8 cellular contexts compared by ENCODE assay signal in the genomic region with DNA sequence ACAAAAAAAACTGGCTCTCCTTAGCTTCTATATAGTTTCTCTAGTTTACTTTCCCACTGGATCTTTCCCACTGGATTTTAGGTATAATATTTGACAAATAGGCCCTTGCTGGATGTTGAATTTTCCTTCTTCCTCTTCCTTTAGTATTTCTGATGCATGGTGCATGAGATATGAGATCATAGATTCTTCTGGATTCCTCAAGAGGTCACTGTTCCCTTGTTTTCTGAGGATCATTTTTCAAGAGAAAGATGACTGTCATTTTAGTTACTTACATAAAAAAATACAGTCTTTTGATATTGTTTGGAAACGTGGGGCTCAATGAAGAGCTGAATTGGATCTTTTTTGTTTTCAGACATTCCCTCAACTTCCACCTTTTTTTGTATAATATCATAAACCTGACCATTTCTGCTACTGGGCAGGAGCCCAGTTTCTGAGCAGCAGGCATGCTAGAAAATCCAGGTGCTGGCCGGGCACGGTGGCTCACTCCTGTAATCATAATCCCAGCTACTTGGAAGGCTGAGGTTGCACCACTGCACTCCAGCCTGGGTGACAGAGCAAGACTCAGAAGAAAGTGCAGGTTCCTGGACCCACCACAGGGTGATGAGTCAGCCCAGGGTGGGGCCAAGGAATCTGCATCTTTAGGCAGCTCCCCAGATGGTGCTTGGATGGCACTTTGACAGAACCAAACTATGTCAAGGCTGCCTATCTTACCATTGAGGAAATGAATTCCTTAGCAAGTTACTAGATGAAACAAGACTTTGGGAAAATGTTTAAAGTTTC.
DNase-seq lines count a peak whose midpoint lies in the region; ATAC-seq, FAIRE-seq and TF ChIP-seq lines count a peak whose summit lies in the region.

No MANE protein-coding gene starts in this region.

- H3K4me1 ChIP-seq in OCI-LY1 (ENCODE audit: insufficient read depth, low read length, severe bottlenecking): no peaks in the 10 kb centered on the region
- no peaks in the 10 kb centered on the region for H3K4me1 ChIP-seq in pancreas

- no peaks in the 10 kb centered on the region for H3K4me1 Mint-ChIP-seq in effector memory CD8-positive, alpha-beta T cell (ENCODE audit: low read depth in 2 of 2)

- H3F3A ChIP-seq in OCI-LY1 (ENCODE audit: insufficient read depth, low read length): no peaks in the 10 kb centered on the region

- TF ChIP-seq CTCF in OCI-LY1 (IDR thresholded peaks at IDR 0.05; ENCODE audit: low read length) (peak; percentile 16; the same call in 1 of the 2 replicates), epithelial cell of esophagus (IDR thresholded peaks at IDR 0.05; ENCODE audit: insufficient read depth, low read depth, low read length, missing control alignments) (peak; percentile 55), pancreas (IDR thresholded peaks at IDR 0.05) (peak in 3 of 4 donors; percentile 39 to 52 (median 50))

- peak in 3 of 4 donors; percentile 78 to 85 (median 83) for ATAC-seq in pancreas
- no peak for ATAC-seq in HG03469 (IDR thresholded peaks at IDR 0.05; ENCODE audit: unreplicated experiment)
- no peak for ATAC-seq in HG02623 (IDR thresholded peaks at IDR 0.05; ENCODE audit: unreplicated experiment)
- ATAC-seq in effector memory CD8-positive, alpha-beta T cell (replicated peaks): no peak

- DNase-seq in AG20443 (ENCODE audit: low spot score) (peak; percentile 66), H4 (ENCODE audit: low spot score) (peak; percentile 66), epithelial cell of esophagus (ENCODE audit: low read depth) (peak; percentile 72), pancreas (peak in 1 of 6 donors; percentile 12)
- no peak for DNase-seq in effector memory CD8-positive, alpha-beta T cell

- H3K27me3 Mint-ChIP-seq in effector memory CD8-positive, alpha-beta T cell: no peaks in the 10 kb centered on the region

- WGBS in pancreas, 2 donors: 15 to 16% methylated on average over 3 of the region's 3 CpGs

- peaks cover 100% of the 10 kb centered on the region for H3K36me3 ChIP-seq in OCI-LY1 (ENCODE audit: insufficient read depth, low read length)
- no peaks in the 10 kb centered on the region for H3K36me3 ChIP-seq in pancreas

- no peaks in the 10 kb centered on the region; the same call in 1 of the 2 replicates for H4K20me1 ChIP-seq in OCI-LY1 (ENCODE audit: insufficient read depth, low read length)

- no peaks in the 10 kb centered on the region for H3K9me2 ChIP-seq in OCI-LY1 (ENCODE audit: low read depth, low read length)

- FAIRE-seq in pancreas (lab: Jason Lieb, UNC): peak; percentile 57

- H3K4me3 ChIP-seq in OCI-LY1 (ENCODE audit: low read depth, low read length, poor library complexity, severe bottlenecking) (no peak overlapping the region), epithelial cell of esophagus (ENCODE audit: low read length) (no peak overlapping the region), pancreas (no peak overlapping the region)

- H3K27me3 ChIP-seq in OCI-LY1 (ENCODE audit: insufficient read depth, low read length): no peaks in the 10 kb centered on the region
- no peaks in the 10 kb centered on the region for H3K27me3 ChIP-seq in pancreas

- H3K27ac Mint-ChIP-seq in effector memory CD8-positive, alpha-beta T cell: no peak overlapping the region

- peaks cover 35% of the 10 kb centered on the region for H3K36me3 Mint-ChIP-seq in effector memory CD8-positive, alpha-beta T cell (ENCODE audit: insufficient read depth)

- H3K9me3 Mint-ChIP-seq in effector memory CD8-positive, alpha-beta T cell: no peaks in the 10 kb centered on the region

- no peaks in the 10 kb centered on the region for H3K79me2 ChIP-seq in OCI-LY1 (ENCODE audit: insufficient read depth, low read length)

- H3K9me3 ChIP-seq in OCI-LY1 (ENCODE audit: low read length) (no peaks in the 10 kb centered on the region), pancreas (no peaks in the 10 kb centered on the region)

- H3K4me3 Mint-ChIP-seq in effector memory CD8-positive, alpha-beta T cell: no peak overlapping the region

- H3K4me2 ChIP-seq in OCI-LY1 (ENCODE audit: low read length): no peak overlapping the region

- H3K9ac ChIP-seq in OCI-LY1 (ENCODE audit: low read length): no peak overlapping the region

- intact Hi-C loops in pancreas (cut with DNase I): loop anchor here in 1 of 3 donors (5.0 kb wide), 1 partner anchor 286 kb away; no protein-coding TSS in a partner anchor

- H2AFZ ChIP-seq in OCI-LY1 (ENCODE audit: low read length): no peak overlapping the region

- H3K27ac ChIP-seq in OCI-LY1 (ENCODE audit: low read depth, low read length, poor library complexity, severe bottlenecking) (no peak overlapping the region), pancreas (no peak overlapping the region)

Comparison
In these comparisons a context has a peak if more than half of its experiments do, and no peak if none do; other contexts are left out.
1. DNase-seq: peak in AG20443 (single experiment), H4 (single experiment) and epithelial cell of esophagus (single experiment); none in effector memory CD8-positive, alpha-beta T cell (0 of 3).
2. ATAC-seq: peak in pancreas (3 of 4); none in HG03469 (single experiment), HG02623 (single experiment) and effector memory CD8-positive, alpha-beta T cell (single experiment).
3. Peak in every context shown above with its lines, with median percentiles within 50 percentile points of each other: CTCF ChIP-seq.